In genomic region chr4:106486533-106486932, GRCh38 we compare ENCODE assay signal across 15 cellular contexts.
A peak's percentile ranks its signal among the peaks of the same experiment; 100 is the strongest.
DNase-seq lines count a peak whose midpoint lies in the region; ATAC-seq and TF ChIP-seq lines count a peak whose summit lies in the region.
"Had no signal": no experiment of that assay in that cellular context is flagged by ENCODE, and none has a peak within 500 bp of the region (broad histone marks: within the 10 kb centered on the region; RNA-seq: fewer than 3 reads in every experiment).

No MANE protein-coding gene starts in this region.

- DNase-seq in ELF-1 (ENCODE audit: low read depth, low spot score) (peak; percentile 10), HCEC 1CT (peak; percentile 7), WTC11 (ENCODE audit: low spot score) (no peak), iPS DF 19.7 (ENCODE audit: low read depth, low spot score) (peak; percentile 23), lower leg skin (ENCODE audit: low spot score in 2 of 2) (no peak), T1000 (lab: John Stamatoyannopoulos, UW) (no peak), NCI-H1417 (lab: John Stamatoyannopoulos, UW) (no peak)
- DNase-seq: 8988T, AML-193, Calu3, DMS 273 treated with DMSO at 0.1 percent for 48 hours had no signal

- H3K36me3 Mint-ChIP-seq in WTC11, result peaks cover 3% of the 10 kb centered on the region; the same call in 1 of the 2 replicates

- no peak for TF ChIP-seq POLR2A in lower leg skin (IDR thresholded peaks at IDR 0.05)

- CTCF ChIA-PET in WTC11 (lab: Charles Lee), result no interaction called here

- H3K4me1 Mint-ChIP-seq in WTC11, result peaks cover 24% of the 10 kb centered on the region

- H3K4me3 Mint-ChIP-seq in WTC11, result no peak overlapping the region

- POLR2A ChIA-PET in WTC11 (lab: Charles Lee), result no interaction called here

- intact Hi-C loops in lower leg skin (cut with DNase I; ENCODE audit: low total_unique reads), result no loop called here

- 62 to 64% methylated on average over 2 of the region's 2 CpGs for WGBS in lower leg skin, 2 donors

- peak overlapping the region; percentile 30 for H3K27ac Mint-ChIP-seq in WTC11

- ATAC-seq in WTC11 (peak; percentile 80), GM18858 (IDR thresholded peaks at IDR 0.05; ENCODE audit: unreplicated experiment) (no peak)
- ATAC-seq: GM12878, K562 had no signal

- no peaks in the 10 kb centered on the region for H3K27me3 Mint-ChIP-seq in WTC11 (ENCODE audit: low read depth)

- TF ChIP-seq CTCF in WTC11 (IDR thresholded peaks at IDR 0.05), result no peak
- TF ChIP-seq CTCF in lower leg skin (IDR thresholded peaks at IDR 0.05), result no peak

- peaks cover 9% of the 10 kb centered on the region for H3K9me3 Mint-ChIP-seq in WTC11

- H3K4me3 ChIP-seq in lower leg skin (ENCODE audit: low read depth, poor library complexity, severe bottlenecking), result no peak overlapping the region
- H3K4me3 ChIP-seq: BLaER1, GM12878, K562 had no signal

TF ChIP-seq in WTC11, 78 proteins besides CTCF, POLR2A, EP300 and RAD21:
- TF ChIP-seq NR2C2 (CRISPR knock-in tag; IDR thresholded peaks at IDR 0.05) (no peak), ZNF423 (CRISPR knock-in tag; IDR thresholded peaks at IDR 0.05) (no peak), EMX1 (CRISPR knock-in tag; IDR thresholded peaks at IDR 0.05) (no peak), ZNF396 (CRISPR knock-in tag; IDR thresholded peaks at IDR 0.05; ENCODE audit: borderline replicate concordance) (no peak), ZNF138 (CRISPR knock-in tag; conservative IDR thresholded peaks at IDR 0.05) (no peak), TEAD4 (CRISPR knock-in tag; IDR thresholded peaks at IDR 0.05) (no peak), NFATC4 (CRISPR knock-in tag; IDR thresholded peaks at IDR 0.05) (no peak), ZNF263 (CRISPR knock-in tag; IDR thresholded peaks at IDR 0.05; ENCODE audit: low read depth) (no peak)
- TF ChIP-seq, protein P1, sequence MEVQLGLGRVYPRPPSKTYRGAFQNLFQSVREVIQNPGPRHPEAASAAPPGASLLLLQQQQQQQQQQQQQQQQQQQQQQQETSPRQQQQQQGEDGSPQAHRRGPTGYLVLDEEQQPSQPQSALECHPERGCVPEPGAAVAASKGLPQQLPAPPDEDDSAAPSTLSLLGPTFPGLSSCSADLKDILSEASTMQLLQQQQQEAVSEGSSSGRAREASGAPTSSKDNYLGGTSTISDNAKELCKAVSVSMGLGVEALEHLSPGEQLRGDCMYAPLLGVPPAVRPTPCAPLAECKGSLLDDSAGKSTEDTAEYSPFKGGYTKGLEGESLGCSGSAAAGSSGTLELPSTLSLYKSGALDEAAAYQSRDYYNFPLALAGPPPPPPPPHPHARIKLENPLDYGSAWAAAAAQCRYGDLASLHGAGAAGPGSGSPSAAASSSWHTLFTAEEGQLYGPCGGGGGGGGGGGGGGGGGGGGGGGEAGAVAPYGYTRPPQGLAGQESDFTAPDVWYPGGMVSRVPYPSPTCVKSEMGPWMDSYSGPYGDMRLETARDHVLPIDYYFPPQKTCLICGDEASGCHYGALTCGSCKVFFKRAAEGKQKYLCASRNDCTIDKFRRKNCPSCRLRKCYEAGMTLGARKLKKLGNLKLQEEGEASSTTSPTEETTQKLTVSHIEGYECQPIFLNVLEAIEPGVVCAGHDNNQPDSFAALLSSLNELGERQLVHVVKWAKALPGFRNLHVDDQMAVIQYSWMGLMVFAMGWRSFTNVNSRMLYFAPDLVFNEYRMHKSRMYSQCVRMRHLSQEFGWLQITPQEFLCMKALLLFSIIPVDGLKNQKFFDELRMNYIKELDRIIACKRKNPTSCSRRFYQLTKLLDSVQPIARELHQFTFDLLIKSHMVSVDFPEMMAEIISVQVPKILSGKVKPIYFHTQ (CRISPR knock-in tag; IDR thresholded peaks at IDR 0.05), result no peak
- TF ChIP-seq, protein P2, sequence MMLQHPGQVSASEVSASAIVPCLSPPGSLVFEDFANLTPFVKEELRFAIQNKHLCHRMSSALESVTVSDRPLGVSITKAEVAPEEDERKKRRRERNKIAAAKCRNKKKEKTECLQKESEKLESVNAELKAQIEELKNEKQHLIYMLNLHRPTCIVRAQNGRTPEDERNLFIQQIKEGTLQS (CRISPR knock-in tag; conservative IDR thresholded peaks at IDR 0.05), result no peak
- TF ChIP-seq, protein P3, sequence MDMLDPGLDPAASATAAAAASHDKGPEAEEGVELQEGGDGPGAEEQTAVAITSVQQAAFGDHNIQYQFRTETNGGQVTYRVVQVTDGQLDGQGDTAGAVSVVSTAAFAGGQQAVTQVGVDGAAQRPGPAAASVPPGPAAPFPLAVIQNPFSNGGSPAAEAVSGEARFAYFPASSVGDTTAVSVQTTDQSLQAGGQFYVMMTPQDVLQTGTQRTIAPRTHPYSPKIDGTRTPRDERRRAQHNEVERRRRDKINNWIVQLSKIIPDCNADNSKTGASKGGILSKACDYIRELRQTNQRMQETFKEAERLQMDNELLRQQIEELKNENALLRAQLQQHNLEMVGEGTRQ (CRISPR knock-in tag; IDR thresholded peaks at IDR 0.05), result no peak
- TF ChIP-seq, protein P4, sequence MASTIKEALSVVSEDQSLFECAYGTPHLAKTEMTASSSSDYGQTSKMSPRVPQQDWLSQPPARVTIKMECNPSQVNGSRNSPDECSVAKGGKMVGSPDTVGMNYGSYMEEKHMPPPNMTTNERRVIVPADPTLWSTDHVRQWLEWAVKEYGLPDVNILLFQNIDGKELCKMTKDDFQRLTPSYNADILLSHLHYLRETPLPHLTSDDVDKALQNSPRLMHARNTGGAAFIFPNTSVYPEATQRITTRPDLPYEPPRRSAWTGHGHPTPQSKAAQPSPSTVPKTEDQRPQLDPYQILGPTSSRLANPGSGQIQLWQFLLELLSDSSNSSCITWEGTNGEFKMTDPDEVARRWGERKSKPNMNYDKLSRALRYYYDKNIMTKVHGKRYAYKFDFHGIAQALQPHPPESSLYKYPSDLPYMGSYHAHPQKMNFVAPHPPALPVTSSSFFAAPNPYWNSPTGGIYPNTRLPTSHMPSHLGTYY (CRISPR knock-in tag; IDR thresholded peaks at IDR 0.05), result no peak

Comparison
In these comparisons a context has a peak if more than half of its experiments do, and no peak if none do; other contexts are left out.
1. DNase-seq: peak in ELF-1 (single experiment), HCEC 1CT (single experiment) and iPS DF 19.7 (single experiment); none in WTC11 (single experiment), lower leg skin (0 of 2), T1000 (single experiment) and NCI-H1417 (0 of 3).